In genomic region chr1:57026942-57027341, GRCh38 we compare ENCODE assay signal across 13 cellular contexts.
DNase-seq lines count a peak whose midpoint lies in the region; ATAC-seq and TF ChIP-seq lines count a peak whose summit lies in the region.
"Had no signal": no experiment of that assay in that cellular context is flagged by ENCODE, and none has a peak within 500 bp of the region (broad histone marks: within the 10 kb centered on the region; RNA-seq: fewer than 3 reads in every experiment).

No MANE protein-coding gene starts in this region.

- H3K14ac ChIP-seq in IMR-90 (replicated peaks; ENCODE audit: low read depth, low read length), result no peak overlapping the region

- H2BK20ac ChIP-seq in IMR-90 (ENCODE audit: low read depth, low read length), result no peak overlapping the region

- no peaks in the 10 kb centered on the region for H3K36me3 ChIP-seq in IMR-90 (ENCODE audit: control insufficient read depth, insufficient read depth, low read length)
- H3K36me3 ChIP-seq in testis (ENCODE audit: low read depth, missing control alignments), result no peaks in the 10 kb centered on the region
- no peaks in the 10 kb centered on the region for H3K36me3 ChIP-seq in gastroesophageal sphincter
- H3K36me3 ChIP-seq: HAP-1 had no signal

- H2AK9ac ChIP-seq in IMR-90 (replicated peaks; ENCODE audit: low read depth, low read length, poor library complexity), result no peak overlapping the region

- TF ChIP-seq RAD21 in IMR-90 (IDR thresholded peaks at IDR 0.05; ENCODE audit: low read length), result no peak

- no peaks in the 10 kb centered on the region for H3K9me1 ChIP-seq in IMR-90 (ENCODE audit: insufficient read depth, low read length)

- no peaks in the 10 kb centered on the region for H4K20me1 ChIP-seq in IMR-90 (ENCODE audit: insufficient read depth, low read length)

- no TSS peak for BruUV-seq in IMR-90 (replicated peaks; lab: Mats Ljungman, UMichigan)

- H3K4me1 ChIP-seq in IMR-90 (ENCODE audit: control insufficient read depth, insufficient read depth, low read length) (no peaks in the 10 kb centered on the region; the same call in 1 of the 2 replicates), testis (peaks cover 8% of the 10 kb centered on the region), gastroesophageal sphincter (peaks cover 0 to 8% (median 0%) of the 10 kb centered on the region in 3 donors)
- H3K4me1 ChIP-seq: HAP-1 had no signal

- TF ChIP-seq EP300 in gastroesophageal sphincter (IDR thresholded peaks at IDR 0.05), result no peak

- in situ Hi-C loops in IMR-90 (cut with MboI; ENCODE audit: low sequenced_read_pairs), result no loop called here

- no CpG with 5 or more reads among the region's 2 CpGs for WGBS in IMR-90 (ENCODE audit: extremely low coverage in 2 of 2, insufficient read length in 1 of 2), 2 experiments
- WGBS in testis, 2 donors, result 36 to 57% methylated on average over 2 of the region's 2 CpGs
- 62% methylated on average over 2 of the region's 2 CpGs; no CpG with 5 or more reads in 1 of the 2 donors for WGBS in gastroesophageal sphincter (ENCODE audit: low coverage in 1 of 2), 2 donors

- H3K4me2 ChIP-seq in IMR-90 (ENCODE audit: low read depth, low read length), result no peak overlapping the region

- CTCF ChIA-PET in IMR-90 (lab: Yijun Ruan, JAX), result no interaction called here

- TF ChIP-seq POLR2A in IMR-90 (IDR thresholded peaks at IDR 0.05; ENCODE audit: low read depth, low read length) (no peak), testis (IDR thresholded peaks at IDR 0.05) (no peak), gastroesophageal sphincter (IDR thresholded peaks at IDR 0.05) (no peak)

- H3K9me3 ChIP-seq in IMR-90 (ENCODE audit: control insufficient read depth, insufficient read depth, low read length) (no peaks in the 10 kb centered on the region), testis (no peaks in the 10 kb centered on the region), gastroesophageal sphincter (no peaks in the 10 kb centered on the region)
- H3K9me3 ChIP-seq: HAP-1 had no signal

- dilution Hi-C loops in IMR-90 (cut with HindIII; ENCODE audit: low sequenced_read_pairs, unreplicated experiment), result no loop called here

- no peak overlapping the region for H4K8ac ChIP-seq in IMR-90 (ENCODE audit: low read depth in 2 of 2, low read length in 2 of 2)

- no peaks in the 10 kb centered on the region for H3K79me1 ChIP-seq in IMR-90 (ENCODE audit: low read depth in 1 of 2, low read length in 2 of 2)

- TF ChIP-seq CTCF in IMR-90 (conservative IDR thresholded peaks at IDR 0.05; ENCODE audit: low read depth, low read length) (no peak), testis (IDR thresholded peaks at IDR 0.05) (no peak), gastroesophageal sphincter (IDR thresholded peaks at IDR 0.05) (no peak)

- H2AFZ ChIP-seq in IMR-90 (replicated peaks; ENCODE audit: low read length, poor library complexity), result no peak overlapping the region

- H3K27me3 ChIP-seq in IMR-90 (ENCODE audit: control insufficient read depth, insufficient read depth, low read length) (no peaks in the 10 kb centered on the region), testis (no peaks in the 10 kb centered on the region), gastroesophageal sphincter (no peaks in the 10 kb centered on the region)

- intact Hi-C loops in IMR-90 (cut with micrococcal nuclease) (no loop called here), left ventricle myocardium superior (cut with micrococcal nuclease) (no loop called here), testis (cut with DNase I; ENCODE audit: low total_unique reads) (no loop called here)

- peak; percentile 3 for DNase-seq in NCI-H2227 treated with DMSO at 0.1 percent for 48 hours (lab: John Stamatoyannopoulos, UW)
- no peak for DNase-seq in NCI-H2227 (lab: John Stamatoyannopoulos, UW; ENCODE audit: unreplicated experiment)
- no peak for DNase-seq in IMR-90
- DNase-seq in left ventricle myocardium superior, result no peak
- peak; percentile 41 for DNase-seq in testis
- no peak for DNase-seq in NCI-H226
- DNase-seq: DMS53, GF-D8 had no signal

- POLR2A ChIA-PET in IMR-90 (lab: Charles Lee; ENCODE audit: unreplicated experiment), result no interaction called here

- ATAC-seq in IMR-90 (ENCODE audit: low read depth) (peak; percentile 14; the same call in 1 of the 2 replicates), left ventricle myocardium superior (peak; percentile 62), HG02973 (IDR thresholded peaks at IDR 0.05; ENCODE audit: unreplicated experiment) (no peak), gastroesophageal sphincter (no peak)

- no peak overlapping the region for H3K23ac ChIP-seq in IMR-90 (ENCODE audit: low read depth, low read length)

- no peak overlapping the region for H3K4ac ChIP-seq in IMR-90 (ENCODE audit: low read depth, low read length)

- no peak overlapping the region for H3K27ac ChIP-seq in IMR-90 (ENCODE audit: insufficient read depth, low read length)
- peak overlapping the region in 1 of 2 donors; percentile 43 for H3K27ac ChIP-seq in testis
- no peak overlapping the region for H3K27ac ChIP-seq in gastroesophageal sphincter
- H3K27ac ChIP-seq: 22Rv1, HL-60 had no signal

- no peak overlapping the region for H3K9ac ChIP-seq in IMR-90 (ENCODE audit: low read depth, low read length)

- H3K4me3 ChIP-seq in IMR-90 (ENCODE audit: insufficient read depth, low read depth, low read length) (no peak overlapping the region), testis (no peak overlapping the region), gastroesophageal sphincter (no peak overlapping the region)
- H3K4me3 ChIP-seq: HAP-1 had no signal

- no peak overlapping the region for H2BK120ac ChIP-seq in IMR-90 (ENCODE audit: low read depth, low read length)

- no peak overlapping the region for H3K56ac ChIP-seq in IMR-90 (ENCODE audit: extremely low read depth, insufficient read depth, low read length)

- no peak overlapping the region for H4K5ac ChIP-seq in IMR-90 (ENCODE audit: low read depth, low read length)

- no peak overlapping the region for H4K91ac ChIP-seq in IMR-90 (ENCODE audit: insufficient read depth, low read depth, low read length)

- no peak overlapping the region for H2BK15ac ChIP-seq in IMR-90 (ENCODE audit: low read depth, low read length)

- H2AK5ac ChIP-seq in IMR-90 (ENCODE audit: low read depth, low read length), result no peak overlapping the region

- H2BK5ac ChIP-seq in IMR-90 (ENCODE audit: low read depth, low read length, poor library complexity, severe bottlenecking), result no peak overlapping the region

- no peak overlapping the region for H3K18ac ChIP-seq in IMR-90 (ENCODE audit: low read depth, low read length)

TF ChIP-seq in IMR-90, 13 proteins besides CTCF, POLR2A, EP300 and RAD21:
- TF ChIP-seq ELK1 (IDR thresholded peaks at IDR 0.05; ENCODE audit: borderline replicate concordance, low read depth, low read length), result no peak
- TF ChIP-seq NFE2L2 (IDR thresholded peaks at IDR 0.05; ENCODE audit: low read depth, low read length), result no peak
- TF ChIP-seq RFX5 (IDR thresholded peaks at IDR 0.05; ENCODE audit: low read depth, low read length), result no peak
- TF ChIP-seq SMC3 (IDR thresholded peaks at IDR 0.05; ENCODE audit: low read depth, low read length), result no peak
- no peak for TF ChIP-seq RCOR1 (IDR thresholded peaks at IDR 0.05; ENCODE audit: insufficient replicate concordance, low read length)
- no peak for TF ChIP-seq MAZ (IDR thresholded peaks at IDR 0.05; ENCODE audit: borderline replicate concordance, low read depth, low read length)
- TF ChIP-seq, protein P1, sequence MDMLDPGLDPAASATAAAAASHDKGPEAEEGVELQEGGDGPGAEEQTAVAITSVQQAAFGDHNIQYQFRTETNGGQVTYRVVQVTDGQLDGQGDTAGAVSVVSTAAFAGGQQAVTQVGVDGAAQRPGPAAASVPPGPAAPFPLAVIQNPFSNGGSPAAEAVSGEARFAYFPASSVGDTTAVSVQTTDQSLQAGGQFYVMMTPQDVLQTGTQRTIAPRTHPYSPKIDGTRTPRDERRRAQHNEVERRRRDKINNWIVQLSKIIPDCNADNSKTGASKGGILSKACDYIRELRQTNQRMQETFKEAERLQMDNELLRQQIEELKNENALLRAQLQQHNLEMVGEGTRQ (IDR thresholded peaks at IDR 0.05; ENCODE audit: low read depth, low read length), result no peak
- TF ChIP-seq FOS (IDR thresholded peaks at IDR 0.05; ENCODE audit: low read depth, low read length), result no peak
- no peak for TF ChIP-seq BHLHE40 (IDR thresholded peaks at IDR 0.05; ENCODE audit: low read depth, low read length)

Comparison
In these comparisons a context has a peak if more than half of its experiments do, and no peak if none do; other contexts are left out.
1. DNase-seq: peak in NCI-H2227 treated with DMSO at 0.1 percent for 48 hours (single experiment) and testis (single experiment); none in NCI-H2227 (single experiment), IMR-90 (single experiment), left ventricle myocardium superior (single experiment) and NCI-H226 (single experiment).
2. ATAC-seq: peak in IMR-90 (single experiment) and left ventricle myocardium superior (single experiment); none in HG02973 (single experiment) and gastroesophageal sphincter (single experiment).